In the genomic region with DNA sequence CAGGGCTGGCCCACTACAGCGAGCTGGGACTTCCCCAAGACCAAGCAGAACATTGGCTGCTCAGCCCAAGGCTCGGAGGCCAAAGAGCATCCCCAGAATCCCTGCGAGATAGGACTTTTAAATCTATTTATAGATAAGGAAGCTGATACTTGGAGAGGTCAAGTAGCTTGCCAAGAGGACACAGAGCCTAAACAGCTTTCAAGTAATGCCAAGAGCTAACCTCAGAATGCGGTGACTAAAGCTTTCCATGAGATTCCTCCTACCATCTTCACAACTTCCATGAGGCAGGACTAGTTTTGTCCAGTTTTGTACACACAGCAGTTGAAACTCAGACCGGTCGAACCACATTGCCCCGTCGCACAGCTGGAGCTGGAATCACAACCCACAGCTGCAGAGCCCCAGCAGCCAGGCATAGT, we compare ENCODE assay signal across 15 cellular contexts.
DNase-seq lines count a peak whose midpoint lies in the region; ATAC-seq, FAIRE-seq and TF ChIP-seq lines count a peak whose summit lies in the region.
"Had no signal": no experiment of that assay in that cellular context is flagged by ENCODE, and none has a peak within 500 bp of the region (broad histone marks: within the 10 kb centered on the region; RNA-seq: fewer than 3 reads in every experiment).

No MANE protein-coding gene starts in this region.

- H3K9me2 ChIP-seq in SK-N-SH: no peaks in the 10 kb centered on the region

- H3K9ac ChIP-seq in SK-N-SH: no peak overlapping the region
- H3K9ac ChIP-seq in astrocyte (ENCODE audit: low read length): no peak overlapping the region
- no peak overlapping the region for H3K9ac ChIP-seq in colonic mucosa (ENCODE audit: low read depth in 2 of 2, low read length in 2 of 2)

- ATAC-seq in SK-N-SH treated with all-trans-retinoic acid at 6 μM for 48 hours (no peak), HG02870 (IDR thresholded peaks at IDR 0.05; ENCODE audit: unreplicated experiment) (no peak)
- ATAC-seq: K562 had no signal

- TF ChIP-seq CTCF in SK-N-SH (IDR thresholded peaks at IDR 0.05): no peak
- no peak for TF ChIP-seq CTCF in astrocyte (IDR thresholded peaks at IDR 0.05; ENCODE audit: insufficient read depth, low read depth, low read length)
- no peak for TF ChIP-seq CTCF in colonic mucosa (IDR thresholded peaks at IDR 0.05)

- peaks cover 49% of the 10 kb centered on the region for H3K27me3 Mint-ChIP-seq in astrocyte (ENCODE audit: low read depth, unreplicated experiment)
- H3K27me3 Mint-ChIP-seq in activated CD4-positive, alpha-beta T cell treated with anti-CD3 and anti-CD28 coated beads, Interleukin-2, amount 10 ng/mL, durations not matched to agents 7 days and 5 days: no peaks in the 10 kb centered on the region

- peaks cover 4% of the 10 kb centered on the region for H3K4me1 Mint-ChIP-seq in astrocyte (ENCODE audit: low read depth, unreplicated experiment)
- no peaks in the 10 kb centered on the region for H3K4me1 Mint-ChIP-seq in activated CD4-positive, alpha-beta T cell treated with anti-CD3 and anti-CD28 coated beads, Interleukin-2, amount 10 ng/mL, durations not matched to agents 7 days and 5 days

- intact Hi-C loops in colonic mucosa (cut with DNase I): no loop called here

- peaks cover 4% of the 10 kb centered on the region for H3K9me3 Mint-ChIP-seq in astrocyte (ENCODE audit: unreplicated experiment)
- no peaks in the 10 kb centered on the region for H3K9me3 Mint-ChIP-seq in activated CD4-positive, alpha-beta T cell treated with anti-CD3 and anti-CD28 coated beads, Interleukin-2, amount 10 ng/mL, durations not matched to agents 7 days and 5 days

- H3K27me3 ChIP-seq in SK-N-SH (ENCODE audit: insufficient read depth): 0 out of 2 replicates have a peak, but pooled peaks cover 10% of the 10 kb centered on the region
- H3K27me3 ChIP-seq in astrocyte (ENCODE audit: insufficient read depth, low read length): peaks cover 4% of the 10 kb centered on the region
- H3K27me3 ChIP-seq in colonic mucosa: no peaks in the 10 kb centered on the region

- H3K27ac Mint-ChIP-seq in astrocyte (ENCODE audit: unreplicated experiment): no peak overlapping the region
- H3K27ac Mint-ChIP-seq in activated CD4-positive, alpha-beta T cell treated with anti-CD3 and anti-CD28 coated beads, Interleukin-2, amount 10 ng/mL, durations not matched to agents 7 days and 5 days: no peak overlapping the region

- H4K20me1 ChIP-seq in SK-N-SH (ENCODE audit: insufficient read depth) (no peaks in the 10 kb centered on the region), astrocyte (ENCODE audit: insufficient read depth, low read length) (no peaks in the 10 kb centered on the region)

- H3F3A ChIP-seq in SK-N-SH (replicated peaks; ENCODE audit: insufficient read depth): no peaks in the 10 kb centered on the region

- FAIRE-seq in astrocyte (lab: Jason Lieb, UNC) (no peak), urothelium cell line (lab: Jason Lieb, UNC) (no peak)
- FAIRE-seq: A204.1, K562 had no signal

- peaks cover 0 to 3% of the 10 kb centered on the region in 2 experiments; a peak in 1 of 4 replicates for H3K4me1 ChIP-seq in SK-N-SH (ENCODE audit: control insufficient read depth in 1 of 2, insufficient read depth in 2 of 2, low read depth in 1 of 2, low read length in 1 of 2)
- peaks cover 11% of the 10 kb centered on the region for H3K4me1 ChIP-seq in astrocyte (ENCODE audit: insufficient read depth, low read length)
- H3K4me1 ChIP-seq in colonic mucosa: no peaks in the 10 kb centered on the region

- H3K79me2 ChIP-seq in SK-N-SH (ENCODE audit: insufficient read depth) (no peaks in the 10 kb centered on the region), astrocyte (ENCODE audit: insufficient read depth, low read length) (no peaks in the 10 kb centered on the region)

- no peak for DNase-seq in SK-N-SH
- peak; percentile 86 for DNase-seq in astrocyte (ENCODE audit: low read depth)
- DNase-seq in hepatic stellate cell (ENCODE audit: low spot score): peak; percentile 12
- DNase-seq in urothelium cell line (ENCODE audit: low spot score): peak; percentile 31
- no peak for DNase-seq in activated CD4-positive, alpha-beta T cell treated with anti-CD3 and anti-CD28 coated beads, Interleukin-2, amount 10 ng/mL, durations not matched to agents 7 days and 5 days
- DNase-seq in colonic mucosa: no peak
- DNase-seq: activated CD4-positive, alpha-beta T cell treated with anti-CD3 and anti-CD28 coated beads, Interleukin-2, amount 50 U/mL, for 48 hours; cerebellar nuclear complex; midbrain; NCI-H1694 treated with DMSO at 0.1 percent for 48 hours; posterior cingulate gyrus had no signal

- H3K4me3 Mint-ChIP-seq in astrocyte (ENCODE audit: unreplicated experiment): no peak overlapping the region
- no peak overlapping the region for H3K4me3 Mint-ChIP-seq in activated CD4-positive, alpha-beta T cell treated with anti-CD3 and anti-CD28 coated beads, Interleukin-2, amount 10 ng/mL, durations not matched to agents 7 days and 5 days

- no peak overlapping the region for H2AFZ ChIP-seq in SK-N-SH (ENCODE audit: low read depth)
- H2AFZ ChIP-seq in astrocyte (ENCODE audit: low read depth, low read length): no peak overlapping the region

- TF ChIP-seq RAD21 in SK-N-SH (IDR thresholded peaks at IDR 0.05; ENCODE audit: low read length): no peak

- CTCF ChIA-PET in SK-N-SH (lab: Yijun Ruan, JAX): interaction anchor here (1.2 to 1.4 kb wide), 2 partner anchors 37 to 119 kb away, joined by 3 read pairs; no protein-coding TSS in a partner anchor
- CTCF ChIA-PET in activated CD4-positive, alpha-beta T cell treated with anti-CD3 and anti-CD28 coated beads, Interleukin-2, amount 10 ng/mL, durations not matched to agents 7 days and 5 days (lab: Charles Lee): interaction anchor here (1.2 kb wide), 1 partner anchor 31 kb away, joined by 3 read pairs; no protein-coding TSS in a partner anchor

- no peak overlapping the region for H3K4me3 ChIP-seq in SK-N-SH (ENCODE audit: low read depth in 2 of 2, low read length in 1 of 2)
- no peak overlapping the region for H3K4me3 ChIP-seq in astrocyte (ENCODE audit: insufficient read depth, low read depth, low read length)
- no peak overlapping the region for H3K4me3 ChIP-seq in colonic mucosa
- H3K4me3 ChIP-seq: K562 had no signal

- no peak overlapping the region for H3K27ac ChIP-seq in SK-N-SH (ENCODE audit: low read depth in 2 of 2, low read length in 1 of 2)
- no peak overlapping the region for H3K27ac ChIP-seq in astrocyte (ENCODE audit: low read depth, low read length)
- no peak overlapping the region for H3K27ac ChIP-seq in colonic mucosa

- POLR2A ChIA-PET in SK-N-SH (lab: Yijun Ruan, JAX): no interaction called here
- POLR2A ChIA-PET in activated CD4-positive, alpha-beta T cell treated with anti-CD3 and anti-CD28 coated beads, Interleukin-2, amount 10 ng/mL, durations not matched to agents 7 days and 5 days (lab: Charles Lee): no interaction called here

- WGBS in SK-N-SH (ENCODE audit: low lambda C conversion rate): 55% methylated on average over 6 of the region's 8 CpGs

- H3K9me3 ChIP-seq in SK-N-SH (no peaks in the 10 kb centered on the region), astrocyte (ENCODE audit: insufficient read depth, low read depth, low read length) (no peaks in the 10 kb centered on the region), colonic mucosa (no peaks in the 10 kb centered on the region)

- H3K36me3 ChIP-seq in SK-N-SH (replicated peaks in 1 of 2; ENCODE audit: control insufficient read depth in 1 of 2, insufficient read depth in 2 of 2, low read length in 1 of 2) (no peaks in the 10 kb centered on the region), astrocyte (ENCODE audit: insufficient read depth, low read length) (no peaks in the 10 kb centered on the region), colonic mucosa (no peaks in the 10 kb centered on the region)

- no peaks in the 10 kb centered on the region for H3K36me3 Mint-ChIP-seq in astrocyte (ENCODE audit: low read depth, unreplicated experiment)
- no peaks in the 10 kb centered on the region for H3K36me3 Mint-ChIP-seq in activated CD4-positive, alpha-beta T cell treated with anti-CD3 and anti-CD28 coated beads, Interleukin-2, amount 10 ng/mL, durations not matched to agents 7 days and 5 days (ENCODE audit: low read depth)

- H3K4me2 ChIP-seq in SK-N-SH (no peak overlapping the region), astrocyte (ENCODE audit: low read length) (no peak overlapping the region)

- TF ChIP-seq EP300 in SK-N-SH (IDR thresholded peaks at IDR 0.05; ENCODE audit: borderline replicate concordance in 1 of 2, low read depth in 1 of 2, low read length in 1 of 2): no peak

TF ChIP-seq in SK-N-SH, 30 proteins besides CTCF, POLR2A, EP300 and RAD21:
- peak; percentile 22; the same call in 1 of the 2 replicates for TF ChIP-seq MEF2A (IDR thresholded peaks at IDR 0.05; ENCODE audit: borderline replicate concordance, low read depth)
- TF ChIP-seq GABPA (IDR thresholded peaks at IDR 0.05; ENCODE audit: low read depth): no peak
- 0 out of 2 replicates have a peak, but pooled peaks have one; percentile 17 for TF ChIP-seq RXRA (IDR thresholded peaks at IDR 0.05; ENCODE audit: borderline replicate concordance, low read depth)

TF ChIP-seq in SK-N-SH treated with all-trans-retinoic acid at 6 μM for 48 hours, 23 proteins besides CTCF, POLR2A, EP300 and RAD21:
- no peak for TF ChIP-seq BACH2 (CRISPR knock-in tag; IDR thresholded peaks at IDR 0.05; ENCODE audit: borderline replicate concordance)
- no peak for TF ChIP-seq SNAI2 (CRISPR knock-in tag; IDR thresholded peaks at IDR 0.05)
- TF ChIP-seq CSRNP3 (CRISPR knock-in tag; IDR thresholded peaks at IDR 0.05): no peak
- no peak for TF ChIP-seq ZNF8 (CRISPR knock-in tag; IDR thresholded peaks at IDR 0.05)
- no peak for TF ChIP-seq ZNF70 (CRISPR knock-in tag; IDR thresholded peaks at IDR 0.05)

Comparison
In these comparisons a context has a peak if more than half of its experiments do, and no peak if none do; other contexts are left out.
1. DNase-seq: peak in astrocyte (single experiment), hepatic stellate cell (single experiment) and urothelium cell line (single experiment); none in SK-N-SH (single experiment), activated CD4-positive, alpha-beta T cell treated with anti-CD3 and anti-CD28 coated beads, Interleukin-2, amount 10 ng/mL, durations not matched to agents 7 days and 5 days (single experiment) and colonic mucosa (single experiment).